34 cellular contexts compared by ENCODE assay signal in the genomic region with DNA sequence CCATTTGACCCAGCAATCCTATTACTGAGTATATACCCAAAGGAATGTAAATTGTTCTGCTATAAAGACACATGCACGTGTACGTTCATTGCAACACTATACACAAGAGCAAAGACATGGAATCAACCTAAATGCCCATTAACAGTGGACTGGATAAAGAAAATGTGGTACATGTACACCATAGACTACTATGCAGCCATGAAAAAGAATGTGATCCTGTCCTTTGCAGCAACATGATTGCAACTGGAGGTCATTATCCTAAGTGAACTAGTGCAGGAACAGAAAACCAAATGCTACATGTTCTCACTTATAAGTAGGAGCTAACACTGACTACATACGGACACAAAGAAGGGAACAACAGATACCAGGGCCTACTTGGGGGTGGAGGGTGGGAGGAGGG.
"Had no signal": no experiment of that assay in that cellular context is flagged by ENCODE, and none has a peak within 500 bp of the region (broad histone marks: within the 10 kb centered on the region; RNA-seq: fewer than 3 reads in every experiment).

No MANE protein-coding gene starts in this region.

- H3K27ac ChIP-seq: adrenal gland, body of pancreas, brain microvascular endothelial cell, breast epithelium, VCaP had no signal

- H3K9me3 ChIP-seq: adrenal gland, body of pancreas, breast epithelium had no signal

- H3K4me3 ChIP-seq: adrenal gland, body of pancreas, breast epithelium had no signal

- ATAC-seq: activated CD8-positive, alpha-beta memory T cell treated with anti-CD3 and anti-CD28 coated beads, Interleukin-2, amount 10 ng/mL, durations not matched to agents 7 days and 5 days; activated CD8-positive, alpha-beta T cell treated with anti-CD3 and anti-CD28 coated beads for 36 hours; activated naive CD4-positive, alpha-beta T cell treated with anti-CD3 and anti-CD28 coated beads, Interleukin-2, amount 50 U/mL, for 72 hours; activated T-cell treated with anti-CD3 and anti-CD28 coated beads, Interleukin-2, amount 50 U/mL, for 4 hours; activated T-cell treated with anti-CD3 and anti-CD28 coated beads, Interleukin-2, amount 50 U/mL, for 72 hours; activated T-helper 17 cell treated with anti-CD3 and anti-CD28 coated beads, Interleukin-2, amount 50 U/mL, for 72 hours; body of pancreas had no signal

- H3K36me3 ChIP-seq: adrenal gland, brain microvascular endothelial cell, breast epithelium had no signal

- FAIRE-seq: astrocyte, TTC549 had no signal

- DNase-seq: activated B cell treated with CpG ODN at 0.5 μM for 24 hours; activated CD4-positive, alpha-beta memory T cell treated with anti-CD3 and anti-CD28 coated beads for 36 hours; activated CD4-positive, alpha-beta T cell treated with anti-CD3 and anti-CD28 coated beads for 4 hours; activated CD4-positive, alpha-beta T cell treated with anti-CD3 and anti-CD28 coated beads, Interleukin-2, amount 10 ng/mL, durations not matched to agents 24 days and 14 days; activated CD4-positive, alpha-beta T cell treated with anti-CD3 and anti-CD28 coated beads, Interleukin-2, amount 50 U/mL, for 1 hour; activated CD4-positive, alpha-beta T cell treated with anti-CD3 and anti-CD28 coated beads, Interleukin-2, amount 50 U/mL, for 4 hours; activated CD4-positive, CD25-positive, alpha-beta regulatory T cell treated with anti-CD3 and anti-CD28 coated beads, Interleukin-2, amount 50 U/mL, for 72 hours; activated CD8-positive, alpha-beta memory T cell treated with anti-CD3 and anti-CD28 coated beads, Interleukin-2, amount 10 ng/mL, durations not matched to agents 7 days and 5 days; activated CD8-positive, alpha-beta T cell treated with anti-CD3 and anti-CD28 coated beads for 36 hours; activated effector memory CD4-positive, alpha-beta T cell treated with anti-CD3 and anti-CD28 coated beads, Interleukin-2, amount 50 U/mL, for 16 hours; activated gamma-delta T cell treated with Interleukin-2 at 50 U/mL for 16 hours; activated naive CD4-positive, alpha-beta T cell; activated naive CD4-positive, alpha-beta T cell treated with anti-CD3 and anti-CD28 coated beads for 36 hours; activated naive CD4-positive, alpha-beta T cell treated with anti-CD3 and anti-CD28 coated beads, Interleukin-2, amount 50 U/mL, for 16 hours; activated naive CD8-positive, alpha-beta T cell treated with anti-CD3 and anti-CD28 coated beads for 36 hours; activated T-cell treated with anti-CD3 and anti-CD28 coated beads for 4 hours; activated T-cell treated with anti-CD3 and anti-CD28 coated beads, Interleukin-2, amount 50 U/mL, for 1 hour; activated T-cell treated with anti-CD3 and anti-CD28 coated beads, Interleukin-2, amount 50 U/mL, for 4 hours; activated T-cell treated with anti-CD3 and anti-CD28 coated beads, Interleukin-2, amount 50 U/mL, for 72 hours; amniotic stem cell; aorta; body of pancreas; brain microvascular endothelial cell; central memory CD4-positive, alpha-beta T cell; T-helper 1 cell; T-helper 2 cell; T-helper 9 cell had no signal

- H3K27me3 ChIP-seq: adrenal gland, body of pancreas, brain microvascular endothelial cell had no signal

- H3K4me1 ChIP-seq: adrenal gland, body of pancreas, breast epithelium had no signal
